Comparison of ENCODE assay signal across 8 cellular contexts in genomic region chr12:122422769-122423257, GRCh38. TPM values are rescaled to one million over a fixed set of nuclear protein-coding genes. Genes with fewer than 3 reads are reported as not detected.
DNase-seq lines count a peak whose midpoint lies in the region; ATAC-seq and TF ChIP-seq lines count a peak whose summit lies in the region.

No MANE protein-coding gene starts in this region.

- peaks cover 17% of the 10 kb centered on the region for H3K4me1 ChIP-seq in A673 (ENCODE audit: insufficient read depth, low read length, poor library complexity, severe bottlenecking)

- DNase-seq in A673 (ENCODE audit: low spot score) (peak; percentile 60), NCI-H2227 (lab: John Stamatoyannopoulos, UW; ENCODE audit: unreplicated experiment) (peak; percentile 59), fibroblast of the aortic adventitia (ENCODE audit: low read depth) (peak; percentile 71), osteocyte (ENCODE audit: extremely low spot score, unreplicated experiment) (no peak), superior temporal gyrus (ENCODE audit: extremely low spot score) (no peak)
- peak; percentile 72 for DNase-seq in activated T-cell treated with anti-CD3 and anti-CD28 coated beads, Interleukin-2, amount 50 U/mL, for 24 hours

- TF ChIP-seq CTCF in A673 (conservative IDR thresholded peaks at IDR 0.05; ENCODE audit: low read depth, low read length), result no peak
- no peak for TF ChIP-seq CTCF in fibroblast of the aortic adventitia (IDR thresholded peaks at IDR 0.05; ENCODE audit: insufficient read depth, low read length)
- no peak for TF ChIP-seq CTCF in osteocyte (IDR thresholded peaks at IDR 0.05)

- intact Hi-C loops in A673 (cut with micrococcal nuclease; ENCODE audit: unreplicated experiment), result loop anchor here (1.0 kb wide), 1 partner anchor 24 kb away; no protein-coding TSS in a partner anchor

- no peaks in the 10 kb centered on the region for H3K36me3 ChIP-seq in A673 (ENCODE audit: insufficient read depth, low read length, poor library complexity, severe bottlenecking)

- no peaks in the 10 kb centered on the region for H3K9me3 Mint-ChIP-seq in activated T-cell treated with anti-CD3 and anti-CD28 coated beads, Interleukin-2, amount 50 U/mL, for 24 hours
- H3K9me3 Mint-ChIP-seq in osteocyte (ENCODE audit: unreplicated experiment), result no peaks in the 10 kb centered on the region

- ATAC-seq in GM21360 (IDR thresholded peaks at IDR 0.05; ENCODE audit: unreplicated experiment), result peak; percentile 1
- no peak for ATAC-seq in GM21529 (IDR thresholded peaks at IDR 0.05; ENCODE audit: unreplicated experiment)

- peaks cover 41% of the 10 kb centered on the region for H3K4me1 Mint-ChIP-seq in activated T-cell treated with anti-CD3 and anti-CD28 coated beads, Interleukin-2, amount 50 U/mL, for 24 hours (ENCODE audit: low read depth)
- H3K4me1 Mint-ChIP-seq in osteocyte (ENCODE audit: unreplicated experiment), result peaks cover 39% of the 10 kb centered on the region

- no TSS peak for BruUV-seq in A673 (replicated peaks; lab: Mats Ljungman, UMichigan)

- no peaks in the 10 kb centered on the region for H3K27me3 Mint-ChIP-seq in activated T-cell treated with anti-CD3 and anti-CD28 coated beads, Interleukin-2, amount 50 U/mL, for 24 hours
- H3K27me3 Mint-ChIP-seq in osteocyte (ENCODE audit: unreplicated experiment), result no peaks in the 10 kb centered on the region

- peak overlapping the region; percentile 75 for H3K27ac ChIP-seq in A673 (ENCODE audit: low read depth, low read length, poor library complexity, severe bottlenecking)

- H3K9me3 ChIP-seq in A673 (ENCODE audit: low read depth, low read length, poor library complexity, severe bottlenecking), result no peaks in the 10 kb centered on the region

- H3K27ac Mint-ChIP-seq in activated T-cell treated with anti-CD3 and anti-CD28 coated beads, Interleukin-2, amount 50 U/mL, for 24 hours, result peak overlapping the region; percentile 92
- peak overlapping the region; percentile 95 for H3K27ac Mint-ChIP-seq in osteocyte (ENCODE audit: unreplicated experiment)

- POLR2A ChIA-PET in A673 (lab: Charles Lee; ENCODE audit: low non-redundant PET), result no interaction called here

- H3K4me3 ChIP-seq in A673 (ENCODE audit: low read depth, low read length, poor library complexity, severe bottlenecking) (peak overlapping the region; percentile 87), fibroblast of the aortic adventitia (ENCODE audit: low read depth, low read length) (peak overlapping the region; percentile 72)

- H3K4me3 Mint-ChIP-seq in activated T-cell treated with anti-CD3 and anti-CD28 coated beads, Interleukin-2, amount 50 U/mL, for 24 hours, result peak overlapping the region; percentile 83
- H3K4me3 Mint-ChIP-seq in osteocyte (ENCODE audit: unreplicated experiment), result peak overlapping the region; percentile 86

- peaks cover 8% of the 10 kb centered on the region for H3K36me3 Mint-ChIP-seq in activated T-cell treated with anti-CD3 and anti-CD28 coated beads, Interleukin-2, amount 50 U/mL, for 24 hours (ENCODE audit: low read depth)
- H3K36me3 Mint-ChIP-seq in osteocyte (ENCODE audit: unreplicated experiment), result no peaks in the 10 kb centered on the region

- no peaks in the 10 kb centered on the region for H3K27me3 ChIP-seq in A673 (replicated peaks; ENCODE audit: insufficient read depth, low read depth, low read length, poor library complexity)

- CTCF ChIA-PET in A673 (lab: Charles Lee), result interaction anchor here (0.5 to 1.4 kb wide), 3 partner anchors 23 to 62 kb away, joined by 3 to 11 read pairs (median 6); no protein-coding TSS in a partner anchor

RNA-seq across cellular contexts. Expression of gene CLIP1, which starts 0.3 kb away (rescaled TPM):
- total RNA-seq in A673 (2021) (52.1 and 62.2 TPM in 2 replicates), fibroblast of the aortic adventitia (ENCODE audit: low replicate concordance) (80.3 and 121 TPM in 2 replicates), osteocyte (100.0 and 103 TPM in 2 replicates)

Comparison
In these comparisons a context has a peak if more than half of its experiments do, and no peak if none do; other contexts are left out.
1. DNase-seq: peak in A673 (single experiment), NCI-H2227 (single experiment), activated T-cell treated with anti-CD3 and anti-CD28 coated beads, Interleukin-2, amount 50 U/mL, for 24 hours (single experiment) and fibroblast of the aortic adventitia (single experiment); none in osteocyte (single experiment) and superior temporal gyrus (single experiment).